Comparison of ENCODE assay signal across 1 cellular context in the genomic region with DNA sequence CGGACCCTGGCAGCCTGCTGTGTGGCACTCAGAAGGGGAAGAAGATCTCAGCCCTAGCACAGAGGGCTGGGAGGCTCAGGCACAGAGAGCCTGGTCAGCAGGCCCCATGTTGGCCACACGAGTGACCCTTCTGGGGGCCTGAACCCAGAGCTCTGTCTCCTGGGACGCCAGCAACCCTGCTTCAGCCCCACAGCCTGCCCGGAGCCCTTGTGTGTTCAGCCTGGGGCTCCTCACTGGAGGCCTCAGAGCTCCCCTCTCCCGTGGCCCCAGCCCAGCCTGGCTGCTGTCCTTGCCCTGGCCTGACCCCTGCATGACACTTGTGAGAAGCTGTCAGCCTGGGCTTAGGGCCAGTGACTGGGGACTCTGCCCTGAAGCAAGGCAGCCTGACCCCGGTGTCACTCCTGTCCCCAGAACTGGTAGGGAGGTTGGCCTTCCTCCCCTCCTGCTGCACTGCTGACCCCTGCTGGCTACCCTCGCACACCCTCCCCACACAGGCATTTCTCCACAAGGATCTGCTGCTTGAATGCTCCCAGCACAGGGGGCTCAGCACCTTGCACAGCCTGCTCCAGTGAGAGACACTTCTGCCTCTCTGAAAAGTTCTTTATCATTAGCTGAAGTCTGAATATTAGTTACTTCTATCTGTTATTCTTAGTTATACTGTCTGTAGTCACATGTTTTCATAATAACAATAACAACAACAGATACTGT.
TF ChIP-seq lines count a peak whose summit lies in the region.

No MANE protein-coding gene starts in this region.

TF ChIP-seq in K562, 482 proteins besides CTCF, POLR2A, EP300 and RAD21 (continued from another document and continues in another):
- TF ChIP-seq, protein P1, sequence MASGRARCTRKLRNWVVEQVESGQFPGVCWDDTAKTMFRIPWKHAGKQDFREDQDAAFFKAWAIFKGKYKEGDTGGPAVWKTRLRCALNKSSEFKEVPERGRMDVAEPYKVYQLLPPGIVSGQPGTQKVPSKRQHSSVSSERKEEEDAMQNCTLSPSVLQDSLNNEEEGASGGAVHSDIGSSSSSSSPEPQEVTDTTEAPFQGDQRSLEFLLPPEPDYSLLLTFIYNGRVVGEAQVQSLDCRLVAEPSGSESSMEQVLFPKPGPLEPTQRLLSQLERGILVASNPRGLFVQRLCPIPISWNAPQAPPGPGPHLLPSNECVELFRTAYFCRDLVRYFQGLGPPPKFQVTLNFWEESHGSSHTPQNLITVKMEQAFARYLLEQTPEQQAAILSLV (tag; IDR thresholded peaks at IDR 0.05): no peak
- TF ChIP-seq ZBTB43 (CRISPR knock-in tag; IDR thresholded peaks at IDR 0.05): no peak
- no peak for TF ChIP-seq NEUROD1 (IDR thresholded peaks at IDR 0.05; ENCODE audit: borderline replicate concordance, low read depth, low read length, partially characterized antibody)
- TF ChIP-seq, protein P2, sequence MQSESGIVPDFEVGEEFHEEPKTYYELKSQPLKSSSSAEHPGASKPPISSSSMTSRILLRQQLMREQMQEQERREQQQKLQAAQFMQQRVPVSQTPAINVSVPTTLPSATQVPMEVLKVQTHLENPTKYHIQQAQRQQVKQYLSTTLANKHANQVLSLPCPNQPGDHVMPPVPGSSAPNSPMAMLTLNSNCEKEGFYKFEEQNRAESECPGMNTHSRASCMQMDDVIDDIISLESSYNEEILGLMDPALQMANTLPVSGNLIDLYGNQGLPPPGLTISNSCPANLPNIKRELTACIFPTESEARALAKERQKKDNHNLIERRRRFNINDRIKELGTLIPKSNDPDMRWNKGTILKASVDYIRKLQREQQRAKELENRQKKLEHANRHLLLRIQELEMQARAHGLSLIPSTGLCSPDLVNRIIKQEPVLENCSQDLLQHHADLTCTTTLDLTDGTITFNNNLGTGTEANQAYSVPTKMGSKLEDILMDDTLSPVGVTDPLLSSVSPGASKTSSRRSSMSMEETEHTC (IDR thresholded peaks at IDR 0.05): no peak
- TF ChIP-seq, protein P3, sequence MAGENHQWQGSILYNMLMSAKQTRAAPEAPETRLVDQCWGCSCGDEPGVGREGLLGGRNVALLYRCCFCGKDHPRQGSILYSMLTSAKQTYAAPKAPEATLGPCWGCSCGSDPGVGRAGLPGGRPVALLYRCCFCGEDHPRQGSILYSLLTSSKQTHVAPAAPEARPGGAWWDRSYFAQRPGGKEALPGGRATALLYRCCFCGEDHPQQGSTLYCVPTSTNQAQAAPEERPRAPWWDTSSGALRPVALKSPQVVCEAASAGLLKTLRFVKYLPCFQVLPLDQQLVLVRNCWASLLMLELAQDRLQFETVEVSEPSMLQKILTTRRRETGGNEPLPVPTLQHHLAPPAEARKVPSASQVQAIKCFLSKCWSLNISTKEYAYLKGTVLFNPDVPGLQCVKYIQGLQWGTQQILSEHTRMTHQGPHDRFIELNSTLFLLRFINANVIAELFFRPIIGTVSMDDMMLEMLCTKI (IDR thresholded peaks at IDR 0.05; ENCODE audit: partially characterized antibody): no peak
- 0 out of 2 replicates have a peak, but pooled peaks have one; percentile 38 for TF ChIP-seq MYC (IDR thresholded peaks at IDR 0.05; ENCODE audit: low read depth, low read length)
- no peak for TF ChIP-seq MYC (CRISPR knock-in tag; IDR thresholded peaks at IDR 0.05; ENCODE audit: borderline replicate concordance, low read depth)
- no peak for TF ChIP-seq ZC3H8 (IDR thresholded peaks at IDR 0.05)
- TF ChIP-seq TCF7 (IDR thresholded peaks at IDR 0.05; ENCODE audit: borderline replicate concordance): no peak
- no peak for TF ChIP-seq MTA2 (IDR thresholded peaks at IDR 0.05; ENCODE audit: low read depth)
- no peak for TF ChIP-seq PRMT5 (CRISPR knock-in tag; IDR thresholded peaks at IDR 0.05)
- TF ChIP-seq ZNF766 (CRISPR knock-in tag; conservative IDR thresholded peaks at IDR 0.05): no peak
- no peak for TF ChIP-seq ZNF589 (CRISPR knock-in tag; IDR thresholded peaks at IDR 0.05; ENCODE audit: low read depth)
- peak; percentile 50; the same call in 1 of the 2 replicates for TF ChIP-seq TFAP4 (CRISPR knock-in tag; IDR thresholded peaks at IDR 0.05; ENCODE audit: borderline replicate concordance)
- TF ChIP-seq OTX1 (CRISPR knock-in tag; IDR thresholded peaks at IDR 0.05): no peak
- no peak for TF ChIP-seq GTF2F1 (IDR thresholded peaks at IDR 0.05; ENCODE audit: low read depth, low read length)
- no peak for TF ChIP-seq THAP12 (CRISPR knock-in tag; IDR thresholded peaks at IDR 0.05)
- peak; percentile 55; the same call in 1 of the 2 replicates for TF ChIP-seq BHLHE40 (IDR thresholded peaks at IDR 0.05; ENCODE audit: low read length)
- TF ChIP-seq, protein P4, sequence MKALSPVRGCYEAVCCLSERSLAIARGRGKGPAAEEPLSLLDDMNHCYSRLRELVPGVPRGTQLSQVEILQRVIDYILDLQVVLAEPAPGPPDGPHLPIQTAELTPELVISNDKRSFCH (CRISPR knock-in tag; IDR thresholded peaks at IDR 0.05): no peak
- TF ChIP-seq, protein P4 (tag; IDR thresholded peaks at IDR 0.05): no peak
- TF ChIP-seq, protein P5, sequence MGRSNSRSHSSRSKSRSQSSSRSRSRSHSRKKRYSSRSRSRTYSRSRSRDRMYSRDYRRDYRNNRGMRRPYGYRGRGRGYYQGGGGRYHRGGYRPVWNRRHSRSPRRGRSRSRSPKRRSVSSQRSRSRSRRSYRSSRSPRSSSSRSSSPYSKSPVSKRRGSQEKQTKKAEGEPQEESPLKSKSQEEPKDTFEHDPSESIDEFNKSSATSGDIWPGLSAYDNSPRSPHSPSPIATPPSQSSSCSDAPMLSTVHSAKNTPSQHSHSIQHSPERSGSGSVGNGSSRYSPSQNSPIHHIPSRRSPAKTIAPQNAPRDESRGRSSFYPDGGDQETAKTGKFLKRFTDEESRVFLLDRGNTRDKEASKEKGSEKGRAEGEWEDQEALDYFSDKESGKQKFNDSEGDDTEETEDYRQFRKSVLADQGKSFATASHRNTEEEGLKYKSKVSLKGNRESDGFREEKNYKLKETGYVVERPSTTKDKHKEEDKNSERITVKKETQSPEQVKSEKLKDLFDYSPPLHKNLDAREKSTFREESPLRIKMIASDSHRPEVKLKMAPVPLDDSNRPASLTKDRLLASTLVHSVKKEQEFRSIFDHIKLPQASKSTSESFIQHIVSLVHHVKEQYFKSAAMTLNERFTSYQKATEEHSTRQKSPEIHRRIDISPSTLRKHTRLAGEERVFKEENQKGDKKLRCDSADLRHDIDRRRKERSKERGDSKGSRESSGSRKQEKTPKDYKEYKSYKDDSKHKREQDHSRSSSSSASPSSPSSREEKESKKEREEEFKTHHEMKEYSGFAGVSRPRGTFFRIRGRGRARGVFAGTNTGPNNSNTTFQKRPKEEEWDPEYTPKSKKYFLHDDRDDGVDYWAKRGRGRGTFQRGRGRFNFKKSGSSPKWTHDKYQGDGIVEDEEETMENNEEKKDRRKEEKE (IDR thresholded peaks at IDR 0.05; ENCODE audit: borderline replicate concordance in 1 of 2, control insufficient read depth in 1 of 2, low read depth in 2 of 2, low read length in 1 of 2): no peak
- TF ChIP-seq ZBTB7A (IDR thresholded peaks at IDR 0.05; ENCODE audit: borderline replicate concordance, control insufficient read depth, low read depth, low read length): no peak; the same call in 1 of the 2 replicates
- peak; percentile 32; the same call in 1 of the 2 replicates for TF ChIP-seq TOE1 (IDR thresholded peaks at IDR 0.05; ENCODE audit: borderline replicate concordance)
- no peak for TF ChIP-seq TOE1 (CRISPR knock-in tag; IDR thresholded peaks at IDR 0.05; ENCODE audit: borderline replicate concordance, low read depth)
- no peak for TF ChIP-seq STAT5A (IDR thresholded peaks at IDR 0.05; ENCODE audit: borderline replicate concordance, low read length)
- TF ChIP-seq NR2C1 (IDR thresholded peaks at IDR 0.05): peak; percentile 59; the same call in 1 of the 2 replicates
- peak; percentile 73 for TF ChIP-seq NR2C1 (tag; IDR thresholded peaks at IDR 0.05)
- TF ChIP-seq TGIF2 (CRISPR knock-in tag; IDR thresholded peaks at IDR 0.05): no peak
- no peak for TF ChIP-seq TCF7L2 (IDR thresholded peaks at IDR 0.05; ENCODE audit: low read depth, low read length)
- no peak for TF ChIP-seq NCOA4 (IDR thresholded peaks at IDR 0.05; ENCODE audit: partially characterized antibody)
- TF ChIP-seq ZNF561 (CRISPR knock-in tag; conservative IDR thresholded peaks at IDR 0.05): no peak
- TF ChIP-seq RBM17 (IDR thresholded peaks at IDR 0.05; ENCODE audit: borderline replicate concordance, low read depth, low read length): no peak
- no peak for TF ChIP-seq HOMEZ (CRISPR knock-in tag; IDR thresholded peaks at IDR 0.05)
- no peak for TF ChIP-seq ZKSCAN3 (CRISPR knock-in tag; IDR thresholded peaks at IDR 0.05)
- TF ChIP-seq SIN3B (IDR thresholded peaks at IDR 0.05; ENCODE audit: low read depth): no peak
- no peak for TF ChIP-seq PHTF2 (CRISPR knock-in tag; IDR thresholded peaks at IDR 0.05)
- TF ChIP-seq ZNF740 (CRISPR knock-in tag; IDR thresholded peaks at IDR 0.05): peak; percentile 74
- TF ChIP-seq ZNF740 (tag; IDR thresholded peaks at IDR 0.05): no peak
- TF ChIP-seq ZNF24 (IDR thresholded peaks at IDR 0.05): peak; percentile 62; the same call in 1 of the 2 replicates
- TF ChIP-seq ZC3H4 (CRISPR knock-in tag; IDR thresholded peaks at IDR 0.05; ENCODE audit: borderline replicate concordance): no peak
- TF ChIP-seq, protein P6, sequence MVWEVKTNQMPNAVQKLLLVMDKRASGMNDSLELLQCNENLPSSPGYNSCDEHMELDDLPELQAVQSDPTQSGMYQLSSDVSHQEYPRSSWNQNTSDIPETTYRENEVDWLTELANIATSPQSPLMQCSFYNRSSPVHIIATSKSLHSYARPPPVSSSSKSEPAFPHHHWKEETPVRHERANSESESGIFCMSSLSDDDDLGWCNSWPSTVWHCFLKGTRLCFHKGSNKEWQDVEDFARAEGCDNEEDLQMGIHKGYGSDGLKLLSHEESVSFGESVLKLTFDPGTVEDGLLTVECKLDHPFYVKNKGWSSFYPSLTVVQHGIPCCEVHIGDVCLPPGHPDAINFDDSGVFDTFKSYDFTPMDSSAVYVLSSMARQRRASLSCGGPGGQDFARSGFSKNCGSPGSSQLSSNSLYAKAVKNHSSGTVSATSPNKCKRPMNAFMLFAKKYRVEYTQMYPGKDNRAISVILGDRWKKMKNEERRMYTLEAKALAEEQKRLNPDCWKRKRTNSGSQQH (CRISPR knock-in tag; IDR thresholded peaks at IDR 0.05): no peak
- TF ChIP-seq ZNF57 (CRISPR knock-in tag; IDR thresholded peaks at IDR 0.05): no peak
- no peak for TF ChIP-seq ADNP (tag; IDR thresholded peaks at IDR 0.05)
- 0 out of 2 replicates have a peak, but pooled peaks have one; percentile 52 for TF ChIP-seq KLF16 (IDR thresholded peaks at IDR 0.05)
- no peak for TF ChIP-seq SRSF3 (IDR thresholded peaks at IDR 0.05; ENCODE audit: insufficient read depth, low read length)
